20 cellular contexts compared by ENCODE assay signal in genomic region chr7:45670227-45670626, GRCh38.
DNase-seq lines count a peak whose midpoint lies in the region; ATAC-seq and TF ChIP-seq lines count a peak whose summit lies in the region.
"Had no signal": no experiment of that assay in that cellular context is flagged by ENCODE, and none has a peak within 500 bp of the region (broad histone marks: within the 10 kb centered on the region; RNA-seq: fewer than 3 reads in every experiment).

No MANE protein-coding gene starts in this region.

- peak overlapping the region; percentile 70 for H2AFZ ChIP-seq in IMR-90 (replicated peaks; ENCODE audit: low read length, poor library complexity)

- H3K9me3 ChIP-seq in IMR-90 (ENCODE audit: control insufficient read depth, insufficient read depth, low read length): no peaks in the 10 kb centered on the region
- H3K9me3 ChIP-seq in esophagus muscularis mucosa: no peaks in the 10 kb centered on the region
- no peaks in the 10 kb centered on the region for H3K9me3 ChIP-seq in prostate gland

- dilution Hi-C loops in IMR-90 (cut with HindIII; ENCODE audit: low sequenced_read_pairs, unreplicated experiment): no loop called here

- H3K23ac ChIP-seq in IMR-90 (ENCODE audit: low read depth, low read length): no peak overlapping the region

- no peaks in the 10 kb centered on the region for H3K36me3 ChIP-seq in IMR-90 (ENCODE audit: control insufficient read depth, insufficient read depth, low read length)
- H3K36me3 ChIP-seq in esophagus muscularis mucosa: no peaks in the 10 kb centered on the region
- H3K36me3 ChIP-seq in prostate gland: no peaks in the 10 kb centered on the region

- TF ChIP-seq CTCF in IMR-90 (conservative IDR thresholded peaks at IDR 0.05; ENCODE audit: low read depth, low read length) (no peak), esophagus muscularis mucosa (IDR thresholded peaks at IDR 0.05) (no peak), prostate gland (IDR thresholded peaks at IDR 0.05) (no peak)

- TF ChIP-seq POLR2A in IMR-90 (IDR thresholded peaks at IDR 0.05; ENCODE audit: low read depth, low read length): no peak
- TF ChIP-seq POLR2A in esophagus muscularis mucosa (IDR thresholded peaks at IDR 0.05; ENCODE audit: low read depth): no peak
- no peak for TF ChIP-seq POLR2A in prostate gland (IDR thresholded peaks at IDR 0.05)

- no peak overlapping the region for H2BK120ac ChIP-seq in IMR-90 (ENCODE audit: low read depth, low read length)

- ATAC-seq in IMR-90 (ENCODE audit: low read depth): no peak
- no peak for ATAC-seq in HG03565 (IDR thresholded peaks at IDR 0.05; ENCODE audit: unreplicated experiment)
- no peak for ATAC-seq in HG02884 (IDR thresholded peaks at IDR 0.05; ENCODE audit: unreplicated experiment)
- ATAC-seq: PC-3 had no signal

- TF ChIP-seq RAD21 in IMR-90 (IDR thresholded peaks at IDR 0.05; ENCODE audit: low read length): no peak

- H3K9me3 Mint-ChIP-seq in activated CD4-positive, alpha-beta T cell treated with anti-CD3 and anti-CD28 coated beads, Interleukin-2, amount 10 ng/mL, durations not matched to agents 24 days and 14 days: no peaks in the 10 kb centered on the region

- no peak overlapping the region for H4K8ac ChIP-seq in IMR-90 (ENCODE audit: low read depth in 2 of 2, low read length in 2 of 2)

- H3K79me1 ChIP-seq in IMR-90 (ENCODE audit: low read depth in 1 of 2, low read length in 2 of 2): no peaks in the 10 kb centered on the region

- WGBS in IMR-90 (ENCODE audit: extremely low coverage in 2 of 2, insufficient read length in 1 of 2), 2 experiments: 100% methylated on average over 1 of the region's 7 CpGs; no CpG with 5 or more reads in 1 of the 2 experiments
- 54% methylated on average over 3 of the region's 7 CpGs for WGBS in esophagus muscularis mucosa
- WGBS in prostate gland: 77% methylated on average over 7 of the region's 7 CpGs

- H4K20me1 ChIP-seq in IMR-90 (ENCODE audit: insufficient read depth, low read length): no peaks in the 10 kb centered on the region

- CTCF ChIA-PET in IMR-90 (lab: Yijun Ruan, JAX): no interaction called here

- H3K27me3 ChIP-seq in IMR-90 (ENCODE audit: control insufficient read depth, insufficient read depth, low read length) (peaks cover 7% of the 10 kb centered on the region), esophagus muscularis mucosa (no peaks in the 10 kb centered on the region), prostate gland (replicated peaks; ENCODE audit: insufficient read depth) (no peaks in the 10 kb centered on the region)

- H3K4me3 ChIP-seq in IMR-90 (ENCODE audit: insufficient read depth, low read depth, low read length) (no peak overlapping the region), esophagus muscularis mucosa (no peak overlapping the region), prostate gland (no peak overlapping the region)

- H2BK5ac ChIP-seq in IMR-90 (ENCODE audit: low read depth, low read length, poor library complexity, severe bottlenecking): no peak overlapping the region

- no peaks in the 10 kb centered on the region for H3K9me1 ChIP-seq in IMR-90 (ENCODE audit: insufficient read depth, low read length)

- H3K4me1 ChIP-seq in IMR-90 (ENCODE audit: control insufficient read depth, insufficient read depth, low read length) (no peaks in the 10 kb centered on the region), esophagus muscularis mucosa (no peaks in the 10 kb centered on the region), prostate gland (replicated peaks) (no peaks in the 10 kb centered on the region)

- H3K27ac Mint-ChIP-seq in activated CD4-positive, alpha-beta T cell treated with anti-CD3 and anti-CD28 coated beads, Interleukin-2, amount 10 ng/mL, durations not matched to agents 24 days and 14 days: no peak overlapping the region

- no peak overlapping the region for H3K14ac ChIP-seq in IMR-90 (replicated peaks; ENCODE audit: low read depth, low read length)

- in situ Hi-C loops in IMR-90 (cut with MboI; ENCODE audit: low sequenced_read_pairs): loop anchor here (25.0 kb wide), 1 partner anchor 192 kb away; the partner anchor contains the start of gene CCDC201

- H3K56ac ChIP-seq in IMR-90 (ENCODE audit: extremely low read depth, insufficient read depth, low read length): no peak overlapping the region

- POLR2A ChIA-PET in IMR-90 (lab: Charles Lee; ENCODE audit: unreplicated experiment): no interaction called here

- intact Hi-C loops in activated CD4-positive, alpha-beta T cell treated with anti-CD3 and anti-CD28 coated beads, Interleukin-2, amount 10 ng/mL, durations not matched to agents 24 days and 14 days (cut with micrococcal nuclease): no loop called here
- intact Hi-C loops in IMR-90 (cut with micrococcal nuclease): no loop called here
- intact Hi-C loops in esophagus muscularis mucosa (cut with DNase I): no loop called here
- intact Hi-C loops in prostate gland (cut with DNase I): no loop called here

- H3K4ac ChIP-seq in IMR-90 (ENCODE audit: low read depth, low read length): no peak overlapping the region

- no peak overlapping the region for H3K18ac ChIP-seq in IMR-90 (ENCODE audit: low read depth, low read length)

- TF ChIP-seq EP300 in esophagus muscularis mucosa (IDR thresholded peaks at IDR 0.05): no peak

- H3K4me2 ChIP-seq in IMR-90 (ENCODE audit: low read depth, low read length): no peak overlapping the region

- H2AK9ac ChIP-seq in IMR-90 (replicated peaks; ENCODE audit: low read depth, low read length, poor library complexity): no peak overlapping the region

- no peaks in the 10 kb centered on the region for H3K4me1 Mint-ChIP-seq in activated CD4-positive, alpha-beta T cell treated with anti-CD3 and anti-CD28 coated beads, Interleukin-2, amount 10 ng/mL, durations not matched to agents 24 days and 14 days

- no peak overlapping the region for H3K4me3 Mint-ChIP-seq in activated CD4-positive, alpha-beta T cell treated with anti-CD3 and anti-CD28 coated beads, Interleukin-2, amount 10 ng/mL, durations not matched to agents 24 days and 14 days

- no peak overlapping the region for H4K91ac ChIP-seq in IMR-90 (ENCODE audit: insufficient read depth, low read depth, low read length)

- no peak overlapping the region for H4K5ac ChIP-seq in IMR-90 (ENCODE audit: low read depth, low read length)

- peaks cover 20% of the 10 kb centered on the region for H3K27me3 Mint-ChIP-seq in activated CD4-positive, alpha-beta T cell treated with anti-CD3 and anti-CD28 coated beads, Interleukin-2, amount 10 ng/mL, durations not matched to agents 24 days and 14 days

- H2BK20ac ChIP-seq in IMR-90 (ENCODE audit: low read depth, low read length): no peak overlapping the region

- H2AK5ac ChIP-seq in IMR-90 (ENCODE audit: low read depth, low read length): no peak overlapping the region

- BruUV-seq in IMR-90 (replicated peaks; lab: Mats Ljungman, UMichigan): no TSS peak

- H3K36me3 Mint-ChIP-seq in activated CD4-positive, alpha-beta T cell treated with anti-CD3 and anti-CD28 coated beads, Interleukin-2, amount 10 ng/mL, durations not matched to agents 24 days and 14 days (ENCODE audit: low read depth): no peaks in the 10 kb centered on the region

- H3K9ac ChIP-seq in IMR-90 (ENCODE audit: low read depth, low read length): no peak overlapping the region

- H2BK15ac ChIP-seq in IMR-90 (ENCODE audit: low read depth, low read length): no peak overlapping the region

- DNase-seq in activated CD4-positive, alpha-beta T cell treated with anti-CD3 and anti-CD28 coated beads for 1 hour: peak; percentile 6
- no peak for DNase-seq in activated CD4-positive, alpha-beta T cell treated with anti-CD3 and anti-CD28 coated beads, Interleukin-2, amount 10 ng/mL, durations not matched to agents 24 days and 14 days
- no peak for DNase-seq in IMR-90
- peak; percentile 57 for DNase-seq in esophagus muscularis mucosa (ENCODE audit: extremely low spot score)
- peak; percentile 2 for DNase-seq in prostate gland (ENCODE audit: low spot score)
- no peak for DNase-seq in AG20443 (ENCODE audit: low spot score)
- DNase-seq: DMS 273 treated with DMSO at 0.1 percent for 48 hours, DND-41, HCEC 1CT, KBM-7, NCI-H1105 treated with DMSO at 0.1 percent for 48 hours, NCI-H1694 treated with DMSO at 0.1 percent for 48 hours, NCI-H2227 treated with DMSO at 0.1 percent for 48 hours, NCI-H524, NCI-H82 had no signal

- H3K27ac ChIP-seq in IMR-90 (ENCODE audit: insufficient read depth, low read length): no peak overlapping the region
- no peak overlapping the region for H3K27ac ChIP-seq in esophagus muscularis mucosa (replicated peaks in 1 of 4)
- no peak overlapping the region for H3K27ac ChIP-seq in prostate gland
- H3K27ac ChIP-seq: 22Rv1, RWPE1 had no signal

TF ChIP-seq in IMR-90, 13 proteins besides CTCF, POLR2A, EP300 and RAD21:
- TF ChIP-seq NFE2L2 (IDR thresholded peaks at IDR 0.05; ENCODE audit: low read depth, low read length) (no peak), USF2 (IDR thresholded peaks at IDR 0.05; ENCODE audit: low read depth, low read length) (no peak), CEBPB (IDR thresholded peaks at IDR 0.05; ENCODE audit: low read depth, low read length) (no peak), RFX5 (IDR thresholded peaks at IDR 0.05; ENCODE audit: low read depth, low read length) (no peak)

Comparison
In these comparisons a context has a peak if more than half of its experiments do, and no peak if none do; other contexts are left out.
1. DNase-seq: peak in activated CD4-positive, alpha-beta T cell treated with anti-CD3 and anti-CD28 coated beads for 1 hour (single experiment), esophagus muscularis mucosa (single experiment) and prostate gland (single experiment); none in activated CD4-positive, alpha-beta T cell treated with anti-CD3 and anti-CD28 coated beads, Interleukin-2, amount 10 ng/mL, durations not matched to agents 24 days and 14 days (single experiment), IMR-90 (single experiment) and AG20443 (single experiment).